Comparison of ENCODE assay signal across 1 cellular context in the genomic region with DNA sequence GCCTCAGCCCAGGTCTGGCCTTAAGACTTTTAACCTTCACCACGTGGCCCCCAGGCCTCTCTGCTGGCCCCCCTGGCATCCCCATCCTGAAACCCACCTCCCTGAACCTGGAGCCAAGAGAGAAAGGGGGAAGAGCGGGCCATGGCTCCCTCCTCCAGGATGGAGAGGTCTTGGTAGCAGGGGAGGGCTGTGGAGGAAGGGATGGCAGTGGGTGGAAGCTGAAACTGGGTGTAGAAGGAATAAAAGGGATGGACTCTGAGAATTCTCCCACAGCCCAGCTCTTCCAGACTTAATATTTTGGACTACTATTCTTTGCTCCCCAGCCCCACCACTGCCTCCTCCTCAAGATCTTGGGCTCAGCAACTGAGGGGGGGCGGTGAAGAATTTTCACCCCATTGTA.
TF ChIP-seq lines count a peak whose summit lies in the region.

No MANE protein-coding gene starts in this region.

TF ChIP-seq in IMR-90, 13 proteins besides CTCF, POLR2A, EP300 and RAD21 (continued from another document):
- TF ChIP-seq RFX5 (IDR thresholded peaks at IDR 0.05; ENCODE audit: low read depth, low read length), result no peak
- no peak for TF ChIP-seq CEBPB (IDR thresholded peaks at IDR 0.05; ENCODE audit: low read depth, low read length)
- TF ChIP-seq MAFK (IDR thresholded peaks at IDR 0.05; ENCODE audit: low read depth, low read length), result no peak
- no peak for TF ChIP-seq FOS (IDR thresholded peaks at IDR 0.05; ENCODE audit: low read depth, low read length)
- no peak for TF ChIP-seq CHD1 (IDR thresholded peaks at IDR 0.05; ENCODE audit: low read depth, low read length)
- TF ChIP-seq, protein P1, sequence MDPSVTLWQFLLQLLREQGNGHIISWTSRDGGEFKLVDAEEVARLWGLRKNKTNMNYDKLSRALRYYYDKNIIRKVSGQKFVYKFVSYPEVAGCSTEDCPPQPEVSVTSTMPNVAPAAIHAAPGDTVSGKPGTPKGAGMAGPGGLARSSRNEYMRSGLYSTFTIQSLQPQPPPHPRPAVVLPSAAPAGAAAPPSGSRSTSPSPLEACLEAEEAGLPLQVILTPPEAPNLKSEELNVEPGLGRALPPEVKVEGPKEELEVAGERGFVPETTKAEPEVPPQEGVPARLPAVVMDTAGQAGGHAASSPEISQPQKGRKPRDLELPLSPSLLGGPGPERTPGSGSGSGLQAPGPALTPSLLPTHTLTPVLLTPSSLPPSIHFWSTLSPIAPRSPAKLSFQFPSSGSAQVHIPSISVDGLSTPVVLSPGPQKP (IDR thresholded peaks at IDR 0.05; ENCODE audit: borderline replicate concordance, low read depth, low read length), result no peak
- TF ChIP-seq NFE2L2 (IDR thresholded peaks at IDR 0.05; ENCODE audit: low read depth, low read length), result no peak
- TF ChIP-seq BHLHE40 (IDR thresholded peaks at IDR 0.05; ENCODE audit: low read depth, low read length), result no peak
- TF ChIP-seq, protein P2, sequence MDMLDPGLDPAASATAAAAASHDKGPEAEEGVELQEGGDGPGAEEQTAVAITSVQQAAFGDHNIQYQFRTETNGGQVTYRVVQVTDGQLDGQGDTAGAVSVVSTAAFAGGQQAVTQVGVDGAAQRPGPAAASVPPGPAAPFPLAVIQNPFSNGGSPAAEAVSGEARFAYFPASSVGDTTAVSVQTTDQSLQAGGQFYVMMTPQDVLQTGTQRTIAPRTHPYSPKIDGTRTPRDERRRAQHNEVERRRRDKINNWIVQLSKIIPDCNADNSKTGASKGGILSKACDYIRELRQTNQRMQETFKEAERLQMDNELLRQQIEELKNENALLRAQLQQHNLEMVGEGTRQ (IDR thresholded peaks at IDR 0.05; ENCODE audit: low read depth, low read length), result no peak
- TF ChIP-seq MAZ (IDR thresholded peaks at IDR 0.05; ENCODE audit: borderline replicate concordance, low read depth, low read length), result no peak
